Comparison of ENCODE assay signal across 16 cellular contexts in the genomic region with DNA sequence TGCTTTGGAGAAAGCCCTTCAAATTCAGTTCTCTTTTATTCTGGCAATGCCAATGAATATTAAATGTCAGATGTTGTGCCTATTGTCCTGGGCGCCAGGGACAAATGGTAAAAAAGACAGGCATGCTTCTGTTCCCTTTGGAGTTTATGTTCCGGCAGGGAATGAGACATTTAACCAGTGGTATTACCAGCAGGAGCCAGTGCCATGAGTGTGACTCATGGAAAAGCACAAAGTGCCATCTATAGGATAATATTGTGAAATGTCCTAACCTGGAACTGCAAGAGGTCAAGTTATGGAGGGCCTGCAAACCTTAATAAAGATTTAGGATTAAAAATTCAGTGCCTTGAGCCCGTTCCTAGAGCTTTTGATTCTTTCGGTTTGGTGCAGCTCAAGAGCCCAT. TPM values are rescaled to one million over a fixed set of nuclear protein-coding genes. Genes with fewer than 3 reads are reported as not detected.
DNase-seq lines count a peak whose midpoint lies in the region; ATAC-seq and TF ChIP-seq lines count a peak whose summit lies in the region.
"Had no signal": no experiment of that assay in that cellular context is flagged by ENCODE, and none has a peak within 500 bp of the region (broad histone marks: within the 10 kb centered on the region; RNA-seq: fewer than 3 reads in every experiment).

No MANE protein-coding gene starts in this region.

- intact Hi-C loops in Calu3 (cut with micrococcal nuclease; ENCODE audit: unreplicated experiment) = no loop called here
- intact Hi-C loops in left ventricle myocardium inferior (cut with micrococcal nuclease) = no loop called here

- peaks cover 5% of the 10 kb centered on the region for H3K36me3 Mint-ChIP-seq in Calu3 (ENCODE audit: insufficient read depth, unreplicated experiment)

- H3K27me3 ChIP-seq in HUES48 (ENCODE audit: control insufficient read depth, insufficient read depth, low read length) (no peaks in the 10 kb centered on the region), left ventricle myocardium inferior (ENCODE audit: low read depth) (no peaks in the 10 kb centered on the region)
- H3K27me3 ChIP-seq: body of pancreas had no signal

- H3K9me3 Mint-ChIP-seq in Calu3 (ENCODE audit: low read depth, unreplicated experiment) = no peaks in the 10 kb centered on the region
- H3K9me3 Mint-ChIP-seq: activated CD4-positive, alpha-beta T cell treated with anti-CD3 and anti-CD28 coated beads, Interleukin-2, amount 10 ng/mL, durations not matched to agents 24 days and 14 days; activated T-helper 17 cell treated with anti-CD3 and anti-CD28 coated beads, Interleukin-2, amount 50 U/mL, for 72 hours had no signal

- H3K27ac ChIP-seq in HUES48 (ENCODE audit: low read depth, low read length) (peak overlapping the region; percentile 95), VCaP (0 out of 2 replicates have a peak overlapping the region, but pooled peaks have one; percentile 4), left ventricle myocardium inferior (replicated peaks) (no peak overlapping the region)
- H3K27ac ChIP-seq: body of pancreas had no signal

- H3K4me1 ChIP-seq in HUES48 (ENCODE audit: control insufficient read depth, insufficient read depth, low read length) (peaks cover 75% of the 10 kb centered on the region), left ventricle myocardium inferior (peaks cover 4% of the 10 kb centered on the region)
- H3K4me1 ChIP-seq: body of pancreas had no signal

- H3K4me3 Mint-ChIP-seq in Calu3 (ENCODE audit: low read depth, unreplicated experiment) = no peak overlapping the region
- H3K4me3 Mint-ChIP-seq: activated CD4-positive, alpha-beta T cell treated with anti-CD3 and anti-CD28 coated beads, Interleukin-2, amount 10 ng/mL, durations not matched to agents 24 days and 14 days; activated T-helper 17 cell treated with anti-CD3 and anti-CD28 coated beads, Interleukin-2, amount 50 U/mL, for 72 hours; stimulated activated naive B cell treated with anti-CD40 and anti-IgM and Interleukin-4, amounts not matched to agents 10 μg/mL and 1 μg/mL and 100 μg/mL, for 72 hours had no signal

- CTCF ChIA-PET in Calu3 (lab: Charles Lee) = no interaction called here

- H3K36me3 ChIP-seq in HUES48 (ENCODE audit: control insufficient read depth, insufficient read depth, low read length) (no peaks in the 10 kb centered on the region), left ventricle myocardium inferior (no peaks in the 10 kb centered on the region)

- peaks cover under 1% of the 10 kb centered on the region for H3K27me3 Mint-ChIP-seq in Calu3 (ENCODE audit: unreplicated experiment)
- H3K27me3 Mint-ChIP-seq: activated T-helper 17 cell treated with anti-CD3 and anti-CD28 coated beads, Interleukin-2, amount 50 U/mL, for 72 hours; progenitor cell of endocrine pancreas had no signal

- no peak for ATAC-seq in HG03342 (IDR thresholded peaks at IDR 0.05; ENCODE audit: unreplicated experiment)
- ATAC-seq: activated T-helper 17 cell treated with anti-CD3 and anti-CD28 coated beads, Interleukin-2, amount 50 U/mL, for 72 hours; body of pancreas; stimulated activated naive B cell treated with anti-CD40 and anti-IgM and Interleukin-4, amounts not matched to agents 10 μg/mL and 1 μg/mL and 100 μg/mL, for 72 hours had no signal

- H3K4me3 ChIP-seq in HUES48 (ENCODE audit: low read depth, low read length) (0 out of 2 replicates have a peak overlapping the region, but pooled peaks have one; percentile 57), left ventricle myocardium inferior (no peak overlapping the region)
- H3K4me3 ChIP-seq: body of pancreas had no signal

- no peak overlapping the region for H3K27ac Mint-ChIP-seq in Calu3 (ENCODE audit: unreplicated experiment)
- H3K27ac Mint-ChIP-seq: activated CD4-positive, alpha-beta T cell treated with anti-CD3 and anti-CD28 coated beads, Interleukin-2, amount 10 ng/mL, durations not matched to agents 24 days and 14 days; activated T-helper 17 cell treated with anti-CD3 and anti-CD28 coated beads, Interleukin-2, amount 50 U/mL, for 72 hours; progenitor cell of endocrine pancreas; stimulated activated naive B cell treated with anti-CD40 and anti-IgM and Interleukin-4, amounts not matched to agents 10 μg/mL and 1 μg/mL and 100 μg/mL, for 72 hours had no signal

- BruUV-seq in Calu3 (replicated peaks; lab: Mats Ljungman, UMichigan) = no TSS peak

- DNase-seq in A172 (ENCODE audit: low spot score) (peak; percentile 3), foreskin melanocyte (peak; percentile 27), Calu3 (no peak), left ventricle myocardium inferior (no peak)
- DNase-seq in activated CD8-positive, alpha-beta memory T cell treated with anti-CD3 and anti-CD28 coated beads, Interleukin-2, amount 50 U/mL, for 48 hours = no peak
- DNase-seq: activated CD4-positive, alpha-beta T cell treated with anti-CD3 and anti-CD28 coated beads, Interleukin-2, amount 10 ng/mL, durations not matched to agents 24 days and 14 days; body of pancreas; effector CD8-positive, alpha-beta T cell; NCI-H187; stimulated activated CD4-positive, alpha-beta T cell treated with anti-CD3 and anti-CD28 coated beads, Interleukin-2, amount 100 ng/mL, for 48 hours; stimulated activated naive B cell treated with anti-CD40 and anti-IgM and Interleukin-4, amounts not matched to agents 10 μg/mL and 1 μg/mL and 100 μg/mL, for 72 hours had no signal

- H3K9me3 ChIP-seq in HUES48 (ENCODE audit: control insufficient read depth, insufficient read depth, low read length) (peaks cover 6% of the 10 kb centered on the region; the same call in 1 of the 2 replicates), left ventricle myocardium inferior (replicated peaks) (no peaks in the 10 kb centered on the region)
- H3K9me3 ChIP-seq: body of pancreas had no signal

- H3K4me1 Mint-ChIP-seq in Calu3 (ENCODE audit: low read depth, unreplicated experiment) = no peaks in the 10 kb centered on the region
- H3K4me1 Mint-ChIP-seq: activated CD4-positive, alpha-beta T cell treated with anti-CD3 and anti-CD28 coated beads, Interleukin-2, amount 10 ng/mL, durations not matched to agents 24 days and 14 days; activated T-helper 17 cell treated with anti-CD3 and anti-CD28 coated beads, Interleukin-2, amount 50 U/mL, for 72 hours had no signal

- H3K9ac ChIP-seq in HUES48 (ENCODE audit: low read depth, low read length) = peak overlapping the region; percentile 32; the same call in 1 of the 2 replicates

- TF ChIP-seq CTCF in VCaP (conservative IDR thresholded peaks at IDR 0.05) (no peak), Calu3 (IDR thresholded peaks at IDR 0.05; ENCODE audit: unreplicated experiment) (no peak), left ventricle myocardium inferior (IDR thresholded peaks at IDR 0.05; ENCODE audit: borderline replicate concordance) (no peak)

RNA-seq across cellular contexts. Expression of a gene that starts 39.5 kb away (rescaled TPM):
- 136 and 168 TPM in 2 replicates for total RNA-seq in A172 (2014; rRNA removed; shearing (Covaris generic))
- total RNA-seq in Calu3 (2022) (69.1 and 74.2 TPM in 2 replicates), left ventricle myocardium inferior (182 TPM)

Comparison
In these comparisons a context has a peak if more than half of its experiments do, and no peak if none do; other contexts are left out.
1. DNase-seq: peak in A172 (single experiment) and foreskin melanocyte (single experiment); none in Calu3 (single experiment), activated CD8-positive, alpha-beta memory T cell treated with anti-CD3 and anti-CD28 coated beads, Interleukin-2, amount 50 U/mL, for 48 hours (single experiment) and left ventricle myocardium inferior (single experiment).